Comparison of ENCODE assay signal across 16 cellular contexts in the genomic region with DNA sequence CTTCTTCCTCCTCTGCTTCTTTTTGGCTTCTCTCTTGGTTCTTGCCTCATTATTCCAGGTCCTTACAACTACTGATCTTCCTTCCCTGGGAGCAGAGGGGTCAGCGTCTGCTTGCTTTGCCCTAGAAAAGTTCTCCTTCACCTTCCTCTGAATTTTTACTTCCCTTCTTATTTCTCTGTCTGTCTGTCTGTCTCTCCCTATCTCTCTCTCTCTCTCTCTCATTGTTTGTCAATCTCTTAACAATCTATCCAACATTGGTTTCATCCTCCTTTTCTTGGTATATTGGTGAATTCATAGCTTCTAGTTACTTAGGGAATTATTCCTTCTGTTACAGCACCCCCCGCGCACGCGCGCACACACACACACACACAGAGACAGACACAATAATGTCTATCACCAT.
DNase-seq lines count a peak whose midpoint lies in the region; ATAC-seq and TF ChIP-seq lines count a peak whose summit lies in the region.
"Had no signal": no experiment of that assay in that cellular context is flagged by ENCODE, and none has a peak within 500 bp of the region (broad histone marks: within the 10 kb centered on the region; RNA-seq: fewer than 3 reads in every experiment).

No MANE protein-coding gene starts in this region.

- ATAC-seq in body of pancreas: no peak
- ATAC-seq: CD8-positive, alpha-beta T cell had no signal

- H3K27ac Mint-ChIP-seq in osteocyte (ENCODE audit: unreplicated experiment) (peak overlapping the region; percentile 84), type B pancreatic cell (peak overlapping the region; percentile 35)
- H3K27ac Mint-ChIP-seq: CD8-positive, alpha-beta T cell had no signal

- no peaks in the 10 kb centered on the region for H3K27me3 Mint-ChIP-seq in osteocyte (ENCODE audit: unreplicated experiment)
- peaks cover 11% of the 10 kb centered on the region for H3K27me3 Mint-ChIP-seq in type B pancreatic cell

- no peaks in the 10 kb centered on the region for H3K36me3 ChIP-seq in body of pancreas (replicated peaks in 1 of 2; ENCODE audit: insufficient read depth in 1 of 2, low read depth in 2 of 2)
- no peaks in the 10 kb centered on the region for H3K36me3 ChIP-seq in hepatocyte (replicated peaks; ENCODE audit: insufficient read depth, low read depth)
- no peaks in the 10 kb centered on the region for H3K36me3 ChIP-seq in adrenal gland (replicated peaks in 1 of 2)
- H3K36me3 ChIP-seq in stomach: no peaks in the 10 kb centered on the region

- DNase-seq in body of pancreas (no peak), hepatocyte (ENCODE audit: low spot score) (no peak), osteocyte (ENCODE audit: extremely low spot score, unreplicated experiment) (no peak), type B pancreatic cell (ENCODE audit: extremely low spot score, unreplicated experiment) (no peak), RWPE1 (ENCODE audit: low spot score) (no peak), adrenal gland (no peak), SHP77 (lab: John Stamatoyannopoulos, UW) (no peak), stomach (no peak)
- DNase-seq: CD8-positive, alpha-beta T cell; DMS53; GDM1; H9; Kasumi-1; NCI-H1417; NCI-H526 treated with DMSO at 0.1 percent for 48 hours; OCI-M1 had no signal

- no peaks in the 10 kb centered on the region for H3K79me2 ChIP-seq in hepatocyte

- no peaks in the 10 kb centered on the region for H4K20me1 ChIP-seq in hepatocyte (ENCODE audit: insufficient read depth, poor library complexity, severe bottlenecking)

- TF ChIP-seq CTCF in body of pancreas (IDR thresholded peaks at IDR 0.05) (no peak), hepatocyte (IDR thresholded peaks at IDR 0.05; ENCODE audit: poor library complexity) (no peak), osteocyte (IDR thresholded peaks at IDR 0.05) (no peak), type B pancreatic cell (conservative IDR thresholded peaks at IDR 0.05) (no peak), RWPE1 (conservative IDR thresholded peaks at IDR 0.05; ENCODE audit: low read depth) (no peak), adrenal gland (IDR thresholded peaks at IDR 0.05) (no peak), stomach (IDR thresholded peaks at IDR 0.05) (no peak)

- H3K4me3 Mint-ChIP-seq in osteocyte (ENCODE audit: unreplicated experiment) (no peak overlapping the region), type B pancreatic cell (no peak overlapping the region)
- H3K4me3 Mint-ChIP-seq: CD8-positive, alpha-beta T cell; H9 had no signal

- H3K9me3 Mint-ChIP-seq in osteocyte (ENCODE audit: unreplicated experiment): no peaks in the 10 kb centered on the region
- H3K9me3 Mint-ChIP-seq in type B pancreatic cell: no peaks in the 10 kb centered on the region
- H3K9me3 Mint-ChIP-seq: CD8-positive, alpha-beta T cell; H9 had no signal

- no peak overlapping the region for H3K4me2 ChIP-seq in hepatocyte

- H3K4me3 ChIP-seq in body of pancreas (no peak overlapping the region), hepatocyte (no peak overlapping the region), adrenal gland (no peak overlapping the region), stomach (no peak overlapping the region)

- H3K27ac ChIP-seq in body of pancreas (peak overlapping the region; percentile 80 to 88 (median 84)), hepatocyte (peak overlapping the region; percentile 89), RWPE1 (no peak overlapping the region), adrenal gland (no peak overlapping the region), stomach (peak overlapping the region in 2 of 5 donors; percentile 65)

- H3K4me1 ChIP-seq in body of pancreas (peaks cover 42% of the 10 kb centered on the region), hepatocyte (ENCODE audit: insufficient read depth) (peaks cover 27% of the 10 kb centered on the region), adrenal gland (replicated peaks in 1 of 2) (no peaks in the 10 kb centered on the region), stomach (peaks cover 0 to 46% (median 17%) of the 10 kb centered on the region in 4 donors)

- POLR2A ChIA-PET in RWPE1 (lab: Yijun Ruan, JAX; ENCODE audit: low non-redundant PET): no interaction called here

- CTCF ChIA-PET in RWPE1 (lab: Yijun Ruan, JAX): no interaction called here

- no peak for TF ChIP-seq POLR2A in body of pancreas (IDR thresholded peaks at IDR 0.05)
- TF ChIP-seq POLR2A in adrenal gland (IDR thresholded peaks at IDR 0.05): no peak
- TF ChIP-seq POLR2A in stomach (IDR thresholded peaks at IDR 0.05): no peak

- 56 to 87% methylated on average over 6 of the region's 6 CpGs for WGBS in body of pancreas, 2 donors
- WGBS in hepatocyte (ENCODE audit: low lambda C conversion rate, missing lambda C conversion rate): 79% methylated on average over 6 of the region's 6 CpGs
- 56 to 96% (median 96%) methylated on average over 6 of the region's 6 CpGs for WGBS in adrenal gland, 4 donors
- 49 to 90% (median 83%) methylated on average over 6 of the region's 6 CpGs for WGBS in stomach, 5 donors

- H3K9me3 ChIP-seq in body of pancreas (no peaks in the 10 kb centered on the region), hepatocyte (ENCODE audit: low read depth) (no peaks in the 10 kb centered on the region), adrenal gland (replicated peaks in 1 of 3) (no peaks in the 10 kb centered on the region), stomach (peaks cover 0 to 3% (median 0%) of the 10 kb centered on the region in 4 donors)

- H3K9me2 ChIP-seq in hepatocyte (replicated peaks; ENCODE audit: insufficient read depth): no peaks in the 10 kb centered on the region

- H3K36me3 Mint-ChIP-seq in osteocyte (ENCODE audit: unreplicated experiment): no peaks in the 10 kb centered on the region
- no peaks in the 10 kb centered on the region for H3K36me3 Mint-ChIP-seq in type B pancreatic cell
- H3K36me3 Mint-ChIP-seq: CD8-positive, alpha-beta T cell had no signal

- TF ChIP-seq EP300 in stomach (IDR thresholded peaks at IDR 0.05): no peak

- H2AFZ ChIP-seq in hepatocyte: no peak overlapping the region

- H3K4me1 Mint-ChIP-seq in osteocyte (ENCODE audit: unreplicated experiment): peaks cover 51% of the 10 kb centered on the region
- peaks cover 31% of the 10 kb centered on the region for H3K4me1 Mint-ChIP-seq in type B pancreatic cell (ENCODE audit: unreplicated experiment)

- intact Hi-C loops in body of pancreas (cut with DNase I) (no loop called here), adrenal gland (cut with DNase I) (no loop called here), stomach (cut with DNase I; ENCODE audit: low total_unique reads) (no loop called here)

- H3K27me3 ChIP-seq in body of pancreas (no peaks in the 10 kb centered on the region), hepatocyte (no peaks in the 10 kb centered on the region), adrenal gland (no peaks in the 10 kb centered on the region), stomach (no peaks in the 10 kb centered on the region)

Comparison
In these comparisons a context has a peak if more than half of its experiments do, and no peak if none do; other contexts are left out.
1. H3K27ac ChIP-seq: peak in body of pancreas (4 of 4) and hepatocyte (single experiment); none in RWPE1 (single experiment) and adrenal gland (0 of 5).